8 cellular contexts compared by ENCODE assay signal in genomic region chr10:33005322-33006282, GRCh38. TPM values are rescaled to one million over a fixed set of nuclear protein-coding genes. Genes with fewer than 3 reads are reported as not detected.
DNase-seq lines count a peak whose midpoint lies in the region; ATAC-seq, FAIRE-seq and TF ChIP-seq lines count a peak whose summit lies in the region.

No MANE protein-coding gene starts in this region.

- peaks cover 0 to 6% (median 0%) of the 10 kb centered on the region in 11 experiments; a peak in 4 of 22 replicates for H3K9me3 ChIP-seq in BLaER1 treated with 17β-estradiol and CSF1 and Interleukin-3, amounts not matched to agents 10 nM and 100 nM (replicated peaks in 1 of 11)
- H3K9me3 ChIP-seq in small intestine (ENCODE audit: control insufficient read depth, low read depth), result no peaks in the 10 kb centered on the region

- no peaks in the 10 kb centered on the region for H3K9me3 Mint-ChIP-seq in central memory CD8-positive, alpha-beta T cell

- H4K20me1 ChIP-seq in BLaER1 treated with 17β-estradiol and CSF1 and Interleukin-3, amounts not matched to agents 10 nM and 100 nM, result no peaks in the 10 kb centered on the region

- peaks cover 0 to 27% (median 17%) of the 10 kb centered on the region in 11 experiments; a peak in 16 of 22 replicates for H3K27me3 ChIP-seq in BLaER1 treated with 17β-estradiol and CSF1 and Interleukin-3, amounts not matched to agents 10 nM and 100 nM
- H3K27me3 ChIP-seq in small intestine (ENCODE audit: control insufficient read depth in 2 of 2, insufficient read depth in 2 of 2, low read length in 2 of 2), result no peaks in the 10 kb centered on the region

- peak in 3 of 5 donors; percentile 26 to 61 (median 34) for DNase-seq in T-helper 1 cell
- DNase-seq in central memory CD8-positive, alpha-beta T cell (ENCODE audit: low spot score in 2 of 2), result no peak
- peak; percentile 68 for DNase-seq in small intestine

- TF ChIP-seq RAD21 in Ishikawa (IDR thresholded peaks at IDR 0.05; ENCODE audit: low read depth), result peak; percentile 26; the same call in 1 of the 2 replicates

- H3K4me3 ChIP-seq in BLaER1 treated with 17β-estradiol and CSF1 and Interleukin-3, amounts not matched to agents 10 nM and 100 nM, result peak overlapping the region in 5 of 10 experiments; percentile 22 to 50 (median 41); a peak in 10 of 20 replicates
- H3K4me3 ChIP-seq in small intestine (ENCODE audit: low read depth in 1 of 2, low read length in 2 of 2), result peak overlapping the region in 1 of 2 donors; percentile 44

- FAIRE-seq in islet of Langerhans (lab: Jason Lieb, UNC) (peak; percentile 62), small intestine (lab: Jason Lieb, UNC) (no peak)

- WGBS in small intestine, 3 donors, result 4 to 10% (median 7%) methylated on average over 34 of the region's 34 CpGs

- ATAC-seq in GM21381 (IDR thresholded peaks at IDR 0.05; ENCODE audit: unreplicated experiment) (peak; percentile 68), HG02973 (IDR thresholded peaks at IDR 0.05; ENCODE audit: unreplicated experiment) (no peak)
- no peak for ATAC-seq in central memory CD8-positive, alpha-beta T cell (replicated peaks; ENCODE audit: extremely low read depth, poor library complexity, severe bottlenecking)

- TF ChIP-seq EP300 in Ishikawa (IDR thresholded peaks at IDR 0.05; ENCODE audit: borderline replicate concordance), result peak; percentile 49; the same call in 1 of the 2 replicates

- peaks cover 4% of the 10 kb centered on the region for H3K36me3 Mint-ChIP-seq in central memory CD8-positive, alpha-beta T cell (ENCODE audit: insufficient read depth)

- H3K27ac Mint-ChIP-seq in central memory CD8-positive, alpha-beta T cell (ENCODE audit: low read depth), result no peak overlapping the region

- H3K27me3 Mint-ChIP-seq in central memory CD8-positive, alpha-beta T cell, result no peaks in the 10 kb centered on the region

- peak overlapping the region; percentile 38 to 98 (median 74) for H3K4me2 ChIP-seq in BLaER1 treated with 17β-estradiol and CSF1 and Interleukin-3, amounts not matched to agents 10 nM and 100 nM

- H3K4me3 Mint-ChIP-seq in central memory CD8-positive, alpha-beta T cell, result peak overlapping the region; percentile 52

- peak overlapping the region in 4 of 11 experiments; percentile 47 to 66 (median 51); a peak in 6 of 22 replicates for H3K9ac ChIP-seq in BLaER1 treated with 17β-estradiol and CSF1 and Interleukin-3, amounts not matched to agents 10 nM and 100 nM

- peaks cover 14 to 34% (median 19%) of the 10 kb centered on the region in 10 experiments for H3K4me1 ChIP-seq in BLaER1 treated with 17β-estradiol and CSF1 and Interleukin-3, amounts not matched to agents 10 nM and 100 nM
- no peaks in the 10 kb centered on the region for H3K4me1 ChIP-seq in small intestine (ENCODE audit: control insufficient read depth in 2 of 2, insufficient read depth in 1 of 2, low read depth in 1 of 2, low read length in 1 of 2)

- H3K4me1 Mint-ChIP-seq in central memory CD8-positive, alpha-beta T cell, result peaks cover 24% of the 10 kb centered on the region

- peak overlapping the region in 6 of 11 experiments; percentile 23 to 66 (median 50); a peak in 9 of 22 replicates for H3K27ac ChIP-seq in BLaER1 treated with 17β-estradiol and CSF1 and Interleukin-3, amounts not matched to agents 10 nM and 100 nM
- H3K27ac ChIP-seq in small intestine (ENCODE audit: low read depth in 1 of 2, low read length in 1 of 2), result peak overlapping the region; percentile 24 to 67

- H3K36me3 ChIP-seq in BLaER1 treated with 17β-estradiol and CSF1 and Interleukin-3, amounts not matched to agents 10 nM and 100 nM, result no peaks in the 10 kb centered on the region
- no peaks in the 10 kb centered on the region for H3K36me3 ChIP-seq in small intestine (ENCODE audit: control insufficient read depth in 2 of 2, insufficient read depth in 2 of 2, low read length in 2 of 2)

TF ChIP-seq in Ishikawa, 13 proteins besides CTCF, POLR2A, EP300 and RAD21:
- no peak for TF ChIP-seq CREB1 (IDR thresholded peaks at IDR 0.05; ENCODE audit: low read depth)
- no peak for TF ChIP-seq YY1 (IDR thresholded peaks at IDR 0.05; ENCODE audit: low read depth)
- TF ChIP-seq TCF12 (IDR thresholded peaks at IDR 0.05; ENCODE audit: low read depth), result peak; percentile 84
- TF ChIP-seq USF1 (IDR thresholded peaks at IDR 0.05), result no peak
- TF ChIP-seq ZBTB7A (IDR thresholded peaks at IDR 0.05; ENCODE audit: low read depth), result peak; percentile 96
- no peak for TF ChIP-seq TAF1 (IDR thresholded peaks at IDR 0.05; ENCODE audit: low read depth)
- TF ChIP-seq, protein P1, sequence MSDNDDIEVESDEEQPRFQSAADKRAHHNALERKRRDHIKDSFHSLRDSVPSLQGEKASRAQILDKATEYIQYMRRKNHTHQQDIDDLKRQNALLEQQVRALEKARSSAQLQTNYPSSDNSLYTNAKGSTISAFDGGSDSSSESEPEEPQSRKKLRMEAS (IDR thresholded peaks at IDR 0.05), result peak; percentile 68
- TF ChIP-seq CEBPB (IDR thresholded peaks at IDR 0.05), result no peak
- TF ChIP-seq REST (IDR thresholded peaks at IDR 0.05; ENCODE audit: low read depth), result no peak
- peak; percentile 43; the same call in 1 of the 2 replicates for TF ChIP-seq FOXM1 (IDR thresholded peaks at IDR 0.05; ENCODE audit: borderline replicate concordance, low read depth)
- TF ChIP-seq TEAD4 (IDR thresholded peaks at IDR 0.05), result peak; percentile 67; the same call in 1 of the 2 replicates
- no peak for TF ChIP-seq EGR1 (IDR thresholded peaks at IDR 0.05)
- TF ChIP-seq NFIC (IDR thresholded peaks at IDR 0.05), result peak; percentile 48

RNA-seq across cellular contexts. Expression of gene ITGB1, which starts 47.6 kb away (rescaled TPM):
- polyA plus RNA-seq in small intestine, result 100 to 1,000 TPM in 1 of 3 donors, 10 to 100 TPM in 2; 42.3 to 172 (median 51.3) TPM

Comparison
In these comparisons a context has a peak if more than half of its experiments do, and no peak if none do; other contexts are left out.
1. DNase-seq: peak in T-helper 1 cell (3 of 5) and small intestine (single experiment); none in central memory CD8-positive, alpha-beta T cell (0 of 2).